24 cellular contexts compared by ENCODE assay signal in the genomic region with DNA sequence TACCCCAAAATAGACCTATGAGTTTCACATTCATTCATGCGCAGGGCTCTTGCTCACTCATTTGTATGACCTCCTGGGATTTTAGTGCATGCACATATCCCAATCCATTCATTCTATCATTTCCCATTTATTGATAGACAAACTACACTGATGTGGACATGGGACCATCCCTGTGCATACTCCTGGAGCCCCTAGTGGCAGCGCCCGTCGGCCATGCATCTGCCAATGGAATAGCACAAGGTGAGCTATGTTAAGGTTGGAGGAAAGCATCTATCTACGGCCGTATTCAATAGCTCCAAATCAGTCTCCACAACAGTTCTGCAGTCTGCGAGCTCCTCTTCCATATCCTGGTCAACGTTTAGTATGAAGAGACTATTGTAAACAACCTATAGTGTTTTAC. TPM values are rescaled to one million over a fixed set of nuclear protein-coding genes. Genes with fewer than 3 reads are reported as not detected.
DNase-seq lines count a peak whose midpoint lies in the region; ATAC-seq and TF ChIP-seq lines count a peak whose summit lies in the region.
"Had no signal": no experiment of that assay in that cellular context is flagged by ENCODE, and none has a peak within 500 bp of the region (broad histone marks: within the 10 kb centered on the region; RNA-seq: fewer than 3 reads in every experiment).

No MANE protein-coding gene starts in this region.

- H3K27me3 Mint-ChIP-seq in H9 (ENCODE audit: low read depth): no peaks in the 10 kb centered on the region
- H3K27me3 Mint-ChIP-seq in neural crest cell (ENCODE audit: low read depth): no peaks in the 10 kb centered on the region
- H3K27me3 Mint-ChIP-seq: activated naive CD4-positive, alpha-beta T cell treated with anti-CD3 and anti-CD28 coated beads, Interleukin-2, amount 50 U/mL, for 24 hours had no signal

- no peak overlapping the region for H3K4me3 Mint-ChIP-seq in H9
- no peak overlapping the region for H3K4me3 Mint-ChIP-seq in neural crest cell
- H3K4me3 Mint-ChIP-seq: activated naive CD4-positive, alpha-beta T cell treated with anti-CD3 and anti-CD28 coated beads, Interleukin-2, amount 50 U/mL, for 24 hours; activated T-helper 1 cell treated with anti-CD3 and anti-CD28 coated beads, Interleukin-12 subunit alpha, Interleukin-12 subunit beta, Interleukin-2, Interleukin-4 antibody, amounts not matched to agents 30 ng/mL and 10 ng/mL and 1 ng/mL, durations not matched to agents 14 hours and 24 hours and 36 hours; CD8-positive, alpha-beta memory T cell; effector memory CD8-positive, alpha-beta T cell; T-helper 17 cell had no signal

- H3K4me1 Mint-ChIP-seq in H9 (no peaks in the 10 kb centered on the region), neural crest cell (no peaks in the 10 kb centered on the region)
- H3K4me1 Mint-ChIP-seq: activated naive CD4-positive, alpha-beta T cell treated with anti-CD3 and anti-CD28 coated beads, Interleukin-2, amount 50 U/mL, for 24 hours; CD8-positive, alpha-beta memory T cell; T-helper 17 cell had no signal

- H4K91ac ChIP-seq in H9 (ENCODE audit: insufficient read length, low read depth, low read length): no peak overlapping the region

- DNase-seq in NCI-H1092 treated with DMSO at 0.1 percent for 48 hours (lab: John Stamatoyannopoulos, UW) (peak; percentile 26), NCI-H1092 (lab: John Stamatoyannopoulos, UW) (no peak), H9 (no peak), WERI-Rb-1 (no peak), neural crest cell (ENCODE audit: low read depth, low spot score) (no peak), AG08395 (ENCODE audit: low spot score) (no peak)
- DNase-seq: 8988T; CD8-positive, alpha-beta memory T cell; effector memory CD8-positive, alpha-beta T cell; esophagus squamous epithelium; hypothalamus; NCI-H1417; NCI-H446; T-helper 17 cell; transverse colon had no signal

- H2BK5ac ChIP-seq in H9 (ENCODE audit: insufficient read length, low read length): no peak overlapping the region

- no peak overlapping the region for H2BK120ac ChIP-seq in H9 (ENCODE audit: low read depth, low read length, poor library complexity, severe bottlenecking)

- TF ChIP-seq CTCF in H9 (conservative IDR thresholded peaks at IDR 0.05): peak; percentile 48
- peak; percentile 22; the same call in 1 of the 2 replicates for TF ChIP-seq CTCF in WERI-Rb-1 (IDR thresholded peaks at IDR 0.05; ENCODE audit: low read depth, low read length)
- TF ChIP-seq CTCF in neural crest cell (conservative IDR thresholded peaks at IDR 0.05): peak; percentile 22

- H4K5ac ChIP-seq in H9 (ENCODE audit: insufficient read length, low read depth, low read length): no peak overlapping the region

- H3K27ac ChIP-seq in H9 (ENCODE audit: insufficient read length, low read depth, low read length): no peak overlapping the region
- no peak overlapping the region for H3K27ac ChIP-seq in WERI-Rb-1
- H3K27ac ChIP-seq: coronary artery, esophagus squamous epithelium, HL-60, prostate gland, transverse colon had no signal

- no peak overlapping the region for H3K56ac ChIP-seq in H9 (ENCODE audit: insufficient read length, low read depth, low read length)

- WGBS in H9 (ENCODE audit: extremely low coverage, insufficient read length, low lambda C conversion rate): no CpG with 5 or more reads among the region's 8 CpGs

- H2BK20ac ChIP-seq in H9 (ENCODE audit: low read depth, low read length, poor library complexity, severe bottlenecking): no peak overlapping the region

- H3K27me3 ChIP-seq in H9 (ENCODE audit: insufficient read depth, low read length) (no peaks in the 10 kb centered on the region), WERI-Rb-1 (ENCODE audit: insufficient read depth, low read depth, severe bottlenecking) (no peaks in the 10 kb centered on the region)
- H3K27me3 ChIP-seq: esophagus squamous epithelium, transverse colon had no signal

- H4K20me1 ChIP-seq in H9 (ENCODE audit: control insufficient read depth, insufficient read depth, insufficient read length): no peaks in the 10 kb centered on the region

- H3K18ac ChIP-seq in H9 (ENCODE audit: insufficient read length, low read depth, low read length): no peak overlapping the region

- H3K23me2 ChIP-seq in H9 (ENCODE audit: insufficient read length, low read depth, low read length, poor library complexity, severe bottlenecking): no peaks in the 10 kb centered on the region

- H3T11ph ChIP-seq in H9 (ENCODE audit: low read length): no peak overlapping the region

- no peak overlapping the region for H3K27ac Mint-ChIP-seq in H9
- H3K27ac Mint-ChIP-seq in neural crest cell (ENCODE audit: unreplicated experiment): no peak overlapping the region
- H3K27ac Mint-ChIP-seq: activated naive CD4-positive, alpha-beta T cell treated with anti-CD3 and anti-CD28 coated beads, Interleukin-2, amount 50 U/mL, for 24 hours; activated T-helper 1 cell treated with anti-CD3 and anti-CD28 coated beads, Interleukin-12 subunit alpha, Interleukin-12 subunit beta, Interleukin-2, Interleukin-4 antibody, amounts not matched to agents 30 ng/mL and 10 ng/mL and 1 ng/mL, durations not matched to agents 14 hours and 24 hours and 36 hours; effector memory CD8-positive, alpha-beta T cell; T-helper 17 cell had no signal

- H3K4me1 ChIP-seq in H9 (ENCODE audit: insufficient read depth, low read length): no peaks in the 10 kb centered on the region
- H3K4me1 ChIP-seq: esophagus squamous epithelium, HAP-1, prostate gland, transverse colon had no signal

- no peaks in the 10 kb centered on the region for H3K79me2 ChIP-seq in H9 (ENCODE audit: insufficient read depth, low read length)

- no peak overlapping the region for H2BK15ac ChIP-seq in H9 (ENCODE audit: low read depth, low read length)

- H3K23ac ChIP-seq in H9 (ENCODE audit: insufficient read length, low read depth, low read length): no peak overlapping the region

- peaks cover 0 to 6% of the 10 kb centered on the region in 2 experiments; a peak in 2 of 5 replicates for H3K9me3 Mint-ChIP-seq in H9
- no peaks in the 10 kb centered on the region for H3K9me3 Mint-ChIP-seq in neural crest cell
- H3K9me3 Mint-ChIP-seq: activated naive CD4-positive, alpha-beta T cell treated with anti-CD3 and anti-CD28 coated beads, Interleukin-2, amount 50 U/mL, for 24 hours; activated T-helper 1 cell treated with anti-CD3 and anti-CD28 coated beads, Interleukin-12 subunit alpha, Interleukin-12 subunit beta, Interleukin-2, Interleukin-4 antibody, amounts not matched to agents 30 ng/mL and 10 ng/mL and 1 ng/mL, durations not matched to agents 14 hours and 24 hours and 36 hours; CD8-positive, alpha-beta memory T cell; effector memory CD8-positive, alpha-beta T cell had no signal

- H2BK12ac ChIP-seq in H9 (ENCODE audit: insufficient read length, low read depth, low read length): no peak overlapping the region

- no peak overlapping the region for H3K14ac ChIP-seq in H9 (ENCODE audit: insufficient read depth, low read length)

- H3K4ac ChIP-seq in H9 (ENCODE audit: low read depth, low read length): no peak overlapping the region

- no peak overlapping the region for H3K4me3 ChIP-seq in WERI-Rb-1 (ENCODE audit: low read depth, low read length)
- H3K4me3 ChIP-seq: coronary artery, esophagus squamous epithelium, GM12878, HAP-1, prostate gland, transverse colon had no signal

- H3K79me1 ChIP-seq in H9 (ENCODE audit: insufficient read depth, low read depth, low read length, poor library complexity, severe bottlenecking): no peaks in the 10 kb centered on the region

- no peak overlapping the region for H4K8ac ChIP-seq in H9 (replicated peaks; ENCODE audit: insufficient read length, low read depth, low read length)

- no peaks in the 10 kb centered on the region for H3K9me3 ChIP-seq in H9 (ENCODE audit: control insufficient read depth, low read depth, low read length)
- H3K9me3 ChIP-seq in WERI-Rb-1 (ENCODE audit: severe bottlenecking): no peaks in the 10 kb centered on the region
- H3K9me3 ChIP-seq: esophagus squamous epithelium, HAP-1, prostate gland, transverse colon had no signal

- no peak overlapping the region for H2AFZ ChIP-seq in H9 (ENCODE audit: low read length)

- H3K36me3 ChIP-seq in WERI-Rb-1: no peaks in the 10 kb centered on the region
- H3K36me3 ChIP-seq: esophagus squamous epithelium, HAP-1, prostate gland, transverse colon had no signal

- H3K4me2 ChIP-seq in H9 (ENCODE audit: insufficient read depth, insufficient read length, low read length): no peak overlapping the region

- ATAC-seq in GM18873 (IDR thresholded peaks at IDR 0.05; ENCODE audit: low FRiP score, unreplicated experiment) (no peak), GM19328 (IDR thresholded peaks at IDR 0.05; ENCODE audit: unreplicated experiment) (no peak)
- ATAC-seq: effector memory CD8-positive, alpha-beta T cell; GM12878; T-helper 17 cell had no signal

- no peak overlapping the region for H3K9ac ChIP-seq in H9 (ENCODE audit: extremely low read depth, insufficient read length, low read length)

- no peaks in the 10 kb centered on the region for H3K36me3 Mint-ChIP-seq in H9 (ENCODE audit: insufficient read depth in 1 of 3, low read depth in 3 of 3)
- H3K36me3 Mint-ChIP-seq in neural crest cell (ENCODE audit: low read depth): no peaks in the 10 kb centered on the region
- H3K36me3 Mint-ChIP-seq: activated naive CD4-positive, alpha-beta T cell treated with anti-CD3 and anti-CD28 coated beads, Interleukin-2, amount 50 U/mL, for 24 hours; CD8-positive, alpha-beta memory T cell had no signal

- no peak overlapping the region for H2AK5ac ChIP-seq in H9 (ENCODE audit: insufficient read length, low read length)

RNA-seq across cellular contexts. Expression of a gene that starts 31.7 kb away (rescaled TPM):
- total RNA-seq in H9 (2021) (12.5 and 13.8 TPM in 2 replicates), neural crest cell (40.4 and 44.0 TPM in 2 replicates)
